In the genomic region with DNA sequence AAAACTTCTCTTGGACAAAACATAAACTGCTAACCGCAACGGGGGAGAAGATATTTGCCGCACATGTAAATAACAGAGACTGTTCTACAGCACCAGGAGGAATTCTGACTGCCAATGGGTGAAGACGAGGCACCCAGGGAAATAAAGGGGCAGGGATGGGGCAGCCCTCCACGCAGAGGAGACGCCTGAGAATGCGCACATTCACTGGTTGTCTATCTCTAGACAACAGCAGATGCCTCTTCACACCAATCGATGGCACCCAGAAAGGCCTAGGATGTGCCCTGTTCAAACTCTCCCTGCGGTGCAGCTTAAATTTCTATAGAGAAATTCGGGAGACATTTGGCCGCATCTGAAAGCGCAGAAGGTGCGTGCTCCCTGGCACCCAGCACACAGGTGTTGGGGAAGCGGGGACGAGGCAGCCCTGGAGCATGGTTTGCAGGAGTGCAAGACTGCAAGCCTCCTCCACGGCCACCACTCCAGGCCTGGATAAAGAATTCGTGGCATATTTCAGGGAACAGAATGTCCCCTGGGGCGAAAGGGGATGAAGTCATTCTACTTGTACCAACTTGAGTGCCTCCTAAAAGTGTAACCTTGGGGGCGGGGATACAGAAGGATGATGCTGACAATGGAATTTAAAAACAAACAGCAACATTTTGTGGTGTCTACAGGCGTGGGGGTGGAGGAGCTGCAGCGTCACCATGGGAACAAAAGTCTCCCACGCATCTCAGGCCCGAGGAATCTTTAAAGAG, we compare ENCODE assay signal across 17 cellular contexts. TPM values are rescaled to one million over a fixed set of nuclear protein-coding genes. Genes with fewer than 3 reads are reported as not detected.
DNase-seq lines count a peak whose midpoint lies in the region; ATAC-seq, FAIRE-seq and TF ChIP-seq lines count a peak whose summit lies in the region.
"Had no signal": no experiment of that assay in that cellular context is flagged by ENCODE, and none has a peak within 500 bp of the region (broad histone marks: within the 10 kb centered on the region; RNA-seq: fewer than 3 reads in every experiment).

No MANE protein-coding gene starts in this region.

- no peak overlapping the region for H2AK5ac ChIP-seq in IMR-90 (ENCODE audit: low read depth, low read length)

- H4K91ac ChIP-seq in IMR-90 (ENCODE audit: insufficient read depth, low read depth, low read length): no peak overlapping the region

- POLR2A ChIA-PET in IMR-90 (lab: Charles Lee; ENCODE audit: unreplicated experiment): no interaction called here
- POLR2A ChIA-PET in naive thymus-derived CD8-positive, alpha-beta T cell (lab: Charles Lee): no interaction called here

- no peak for TF ChIP-seq CTCF in AG10803 (conservative IDR thresholded peaks at IDR 0.05; ENCODE audit: low read length)
- TF ChIP-seq CTCF in IMR-90 (conservative IDR thresholded peaks at IDR 0.05; ENCODE audit: low read depth, low read length): no peak
- no peak for TF ChIP-seq CTCF in bronchial epithelial cell (IDR thresholded peaks at IDR 0.05; ENCODE audit: insufficient read depth, low read length, severe bottlenecking)
- TF ChIP-seq CTCF in gastroesophageal sphincter (IDR thresholded peaks at IDR 0.05): no peak
- TF ChIP-seq CTCF in natural killer cell (IDR thresholded peaks at IDR 0.05): no peak

- H3K4me1 ChIP-seq in IMR-90 (ENCODE audit: control insufficient read depth, insufficient read depth, low read length) (no peaks in the 10 kb centered on the region), gastroesophageal sphincter (peaks cover 0 to 43% (median 24%) of the 10 kb centered on the region in 3 donors)
- H3K4me1 ChIP-seq: colonic mucosa had no signal

- H3K27me3 ChIP-seq in IMR-90 (ENCODE audit: control insufficient read depth, insufficient read depth, low read length): peaks cover 34% of the 10 kb centered on the region
- no peaks in the 10 kb centered on the region for H3K27me3 ChIP-seq in bronchial epithelial cell (ENCODE audit: control insufficient read depth, insufficient read depth, low read length)
- peaks cover 97% of the 10 kb centered on the region for H3K27me3 ChIP-seq in gastroesophageal sphincter
- H3K27me3 ChIP-seq: testis had no signal

- H4K20me1 ChIP-seq in IMR-90 (ENCODE audit: insufficient read depth, low read length): no peaks in the 10 kb centered on the region

- no peak overlapping the region for H3K4me2 ChIP-seq in IMR-90 (ENCODE audit: low read depth, low read length)

- no peak overlapping the region for H3K18ac ChIP-seq in IMR-90 (ENCODE audit: low read depth, low read length)

- DNase-seq in AG10803 (ENCODE audit: low read depth): peak; percentile 80
- DNase-seq in IMR-90: peak; percentile 22
- peak; percentile 99 for DNase-seq in bronchial epithelial cell (ENCODE audit: low read depth)
- peak; percentile 56 for DNase-seq in left kidney (ENCODE audit: low read depth, low spot score)
- DNase-seq in naive thymus-derived CD8-positive, alpha-beta T cell: no peak
- DNase-seq in natural killer cell: no peak
- no peak for DNase-seq in LoVo (ENCODE audit: low spot score)
- DNase-seq: colonic mucosa, DMS53, testis had no signal

- TF ChIP-seq POLR2A in IMR-90 (IDR thresholded peaks at IDR 0.05; ENCODE audit: low read depth, low read length) (no peak), gastroesophageal sphincter (IDR thresholded peaks at IDR 0.05) (no peak)

- peaks cover 26 to 81% (median 58%) of the 10 kb centered on the region in 5 donors for H3K27me3 Mint-ChIP-seq in naive thymus-derived CD8-positive, alpha-beta T cell
- H3K27me3 Mint-ChIP-seq in natural killer cell (ENCODE audit: low read depth in 2 of 2): peaks cover 49 to 72% of the 10 kb centered on the region in 2 donors

- no peak for TF ChIP-seq EP300 in gastroesophageal sphincter (IDR thresholded peaks at IDR 0.05)

- no peak overlapping the region; the same call in 1 of the 2 replicates for H3K56ac ChIP-seq in IMR-90 (ENCODE audit: extremely low read depth, insufficient read depth, low read length)

- intact Hi-C loops in IMR-90 (cut with micrococcal nuclease) (no loop called here), natural killer cell (cut with micrococcal nuclease) (no loop called here)

- H2BK20ac ChIP-seq in IMR-90 (ENCODE audit: low read depth, low read length): no peak overlapping the region

- H3K4ac ChIP-seq in IMR-90 (ENCODE audit: low read depth, low read length): no peak overlapping the region

- no peak overlapping the region for H2BK5ac ChIP-seq in IMR-90 (ENCODE audit: low read depth, low read length, poor library complexity, severe bottlenecking)

- dilution Hi-C loops in IMR-90 (cut with HindIII; ENCODE audit: low sequenced_read_pairs, unreplicated experiment): no loop called here

- H4K5ac ChIP-seq in IMR-90 (ENCODE audit: low read depth, low read length): no peak overlapping the region

- H2AK9ac ChIP-seq in IMR-90 (replicated peaks; ENCODE audit: low read depth, low read length, poor library complexity): no peak overlapping the region

- H3K4me1 Mint-ChIP-seq in naive thymus-derived CD8-positive, alpha-beta T cell: peaks cover 11 to 21% (median 18%) of the 10 kb centered on the region in 4 donors
- peaks cover 0 to 5% of the 10 kb centered on the region in 2 donors for H3K4me1 Mint-ChIP-seq in natural killer cell

- H3K4me3 ChIP-seq in AG10803 (ENCODE audit: low read length): no peak overlapping the region
- H3K4me3 ChIP-seq in IMR-90 (ENCODE audit: insufficient read depth, low read depth, low read length): no peak overlapping the region
- H3K4me3 ChIP-seq in bronchial epithelial cell (ENCODE audit: low read depth, low read length): no peak overlapping the region
- H3K4me3 ChIP-seq in gastroesophageal sphincter: no peak overlapping the region
- H3K4me3 ChIP-seq: colonic mucosa had no signal

- in situ Hi-C loops in IMR-90 (cut with MboI; ENCODE audit: low sequenced_read_pairs): no loop called here

- H3K27ac Mint-ChIP-seq in naive thymus-derived CD8-positive, alpha-beta T cell: no peak overlapping the region
- no peak overlapping the region for H3K27ac Mint-ChIP-seq in natural killer cell
- H3K27ac Mint-ChIP-seq: activated naive CD8-positive, alpha-beta T cell; memory B cell; T-helper 2 cell treated with Interferon-gamma antibody and Interleukin-4, amounts not matched to agents 5 μg/mL and 100 μg/mL, for 36 hours had no signal

- no peak overlapping the region for H2BK120ac ChIP-seq in IMR-90 (ENCODE audit: low read depth, low read length)

- no peak overlapping the region for H2AFZ ChIP-seq in IMR-90 (replicated peaks; ENCODE audit: low read length, poor library complexity)

- no peak overlapping the region for H4K8ac ChIP-seq in IMR-90 (ENCODE audit: low read depth in 2 of 2, low read length in 2 of 2)

- no peak overlapping the region for H3K14ac ChIP-seq in IMR-90 (replicated peaks; ENCODE audit: low read depth, low read length)

- no peaks in the 10 kb centered on the region for H3K9me1 ChIP-seq in IMR-90 (ENCODE audit: insufficient read depth, low read length)

- FAIRE-seq in bronchial epithelial cell (lab: Jason Lieb, UNC): peak; percentile 93

- H3K79me1 ChIP-seq in IMR-90 (ENCODE audit: low read depth in 1 of 2, low read length in 2 of 2): no peaks in the 10 kb centered on the region

- TF ChIP-seq RAD21 in IMR-90 (IDR thresholded peaks at IDR 0.05; ENCODE audit: low read length): no peak

- H3K9me3 ChIP-seq in IMR-90 (ENCODE audit: control insufficient read depth, insufficient read depth, low read length) (0 out of 2 replicates have a peak, but pooled peaks cover 2% of the 10 kb centered on the region), gastroesophageal sphincter (no peaks in the 10 kb centered on the region)
- H3K9me3 ChIP-seq: colonic mucosa, testis had no signal

- H3K36me3 Mint-ChIP-seq in naive thymus-derived CD8-positive, alpha-beta T cell: peaks cover 0 to 6% (median 6%) of the 10 kb centered on the region in 3 donors
- no peaks in the 10 kb centered on the region for H3K36me3 Mint-ChIP-seq in natural killer cell
- H3K36me3 Mint-ChIP-seq: activated naive CD8-positive, alpha-beta T cell had no signal

- 8% methylated on average over 5 of the region's 23 CpGs; no CpG with 5 or more reads in 1 of the 2 experiments for WGBS in IMR-90 (ENCODE audit: extremely low coverage in 2 of 2, insufficient read length in 1 of 2), 2 experiments
- 4 to 6% methylated on average over 10 to 21 of the region's 23 CpGs for WGBS in gastroesophageal sphincter (ENCODE audit: low coverage in 1 of 2), 2 donors

- CTCF ChIA-PET in IMR-90 (lab: Yijun Ruan, JAX): interaction anchor here (0.7 kb wide), 1 partner anchor 146 kb away, joined by 3 read pairs; no protein-coding TSS in a partner anchor

- no peak overlapping the region for H2BK15ac ChIP-seq in IMR-90 (ENCODE audit: low read depth, low read length)

- H3K9me3 Mint-ChIP-seq in naive thymus-derived CD8-positive, alpha-beta T cell: peaks cover 0 to 7% (median 0%) of the 10 kb centered on the region in 9 donors
- no peaks in the 10 kb centered on the region for H3K9me3 Mint-ChIP-seq in natural killer cell
- H3K9me3 Mint-ChIP-seq: T-helper 2 cell treated with Interferon-gamma antibody and Interleukin-4, amounts not matched to agents 5 μg/mL and 100 μg/mL, for 36 hours had no signal

- H3K27ac ChIP-seq in IMR-90 (ENCODE audit: insufficient read depth, low read length) (no peak overlapping the region), gastroesophageal sphincter (no peak overlapping the region)
- H3K27ac ChIP-seq: colonic mucosa, testis had no signal

- H3K9ac ChIP-seq in IMR-90 (ENCODE audit: low read depth, low read length): no peak overlapping the region

- ATAC-seq in IMR-90 (ENCODE audit: low read depth): no peak
- ATAC-seq in gastroesophageal sphincter: no peak
- no peak for ATAC-seq in naive thymus-derived CD8-positive, alpha-beta T cell
- no peak for ATAC-seq in natural killer cell

- H3K36me3 ChIP-seq in IMR-90 (ENCODE audit: control insufficient read depth, insufficient read depth, low read length): no peaks in the 10 kb centered on the region
- no peaks in the 10 kb centered on the region for H3K36me3 ChIP-seq in bronchial epithelial cell (ENCODE audit: control insufficient read depth, insufficient read depth, low read length)
- H3K36me3 ChIP-seq in gastroesophageal sphincter: no peaks in the 10 kb centered on the region
- H3K36me3 ChIP-seq: colonic mucosa had no signal

- no peak overlapping the region for H3K4me3 Mint-ChIP-seq in naive thymus-derived CD8-positive, alpha-beta T cell
- H3K4me3 Mint-ChIP-seq in natural killer cell: no peak overlapping the region
- H3K4me3 Mint-ChIP-seq: activated naive CD8-positive, alpha-beta T cell; memory B cell; T-helper 2 cell treated with Interferon-gamma antibody and Interleukin-4, amounts not matched to agents 5 μg/mL and 100 μg/mL, for 36 hours had no signal

- no peak overlapping the region for H3K23ac ChIP-seq in IMR-90 (ENCODE audit: low read depth, low read length)

- BruUV-seq in IMR-90 (replicated peaks; lab: Mats Ljungman, UMichigan): no TSS peak

RNA-seq across cellular contexts. Expression of a gene that starts 6.3 kb away (rescaled TPM):
- total RNA-seq in IMR-90 (2012; rRNA removed): 0.36 and 0.56 TPM in 2 replicates
- polyA plus RNA-seq in IMR-90 (2012; rRNA removed): 0.97 and 1.1 TPM in 2 replicates
- 1.3 and 1.4 TPM in 2 replicates for polyA plus RNA-seq in IMR-90 (2012; cell fraction: cytosol; rRNA removed)
- 2.4 and 4.9 TPM in 2 replicates for polyA plus RNA-seq in IMR-90 (2012; cell fraction: nucleus; rRNA removed; ENCODE audit: low replicate concordance)
- 11.3 and 14.0 TPM in 2 replicates for total RNA-seq in bronchial epithelial cell
- 1 to 10 TPM in 2 of 4 donors, under 1 TPM in 1, not detected in 1; 0.81 to 2.6 (median 1.2) TPM for total RNA-seq in gastroesophageal sphincter
- not detected for total RNA-seq in naive thymus-derived CD8-positive, alpha-beta T cell
- not detected for polyA plus RNA-seq in naive thymus-derived CD8-positive, alpha-beta T cell
- total RNA-seq in natural killer cell: not detected
- total RNA-seq: activated CD8-positive, alpha-beta memory T cell treated with anti-CD3 and anti-CD28 coated beads for 36 hours; pulmonary artery endothelial cell had no signal
- polyA plus RNA-seq: AG04450 had no signal

Comparison
In these comparisons a context has a peak if more than half of its experiments do, and no peak if none do; other contexts are left out.
1. DNase-seq: peak in AG10803 (single experiment), IMR-90 (single experiment), bronchial epithelial cell (single experiment) and left kidney (single experiment); none in naive thymus-derived CD8-positive, alpha-beta T cell (0 of 10), natural killer cell (single experiment) and LoVo (single experiment).